28 cellular contexts compared by ENCODE assay signal in genomic region chr22:20621162-20621561, GRCh38.
"Had no signal": no experiment of that assay in that cellular context is flagged by ENCODE, and none has a peak within 500 bp of the region (broad histone marks: within the 10 kb centered on the region; RNA-seq: fewer than 3 reads in every experiment).

No MANE protein-coding gene starts in this region.

- FAIRE-seq: colon, endometrium, endothelial cell of umbilical vein, frontal cortex had no signal

- H3K4me3 ChIP-seq: colonic mucosa, coronary artery, dorsolateral prefrontal cortex, esophagus muscularis mucosa, esophagus squamous epithelium, gastrocnemius medialis, gastroesophageal sphincter, heart left ventricle, heart right ventricle had no signal

- H3K9me3 ChIP-seq: colonic mucosa, esophagus muscularis mucosa, esophagus squamous epithelium, gastrocnemius medialis, gastroesophageal sphincter, heart left ventricle, heart right ventricle had no signal

- DNase-seq: colonic mucosa; cortex of kidney; dermis blood vessel endothelial cell; dorsolateral prefrontal cortex; effector CD4-positive, alpha-beta T cell; effector CD8-positive, alpha-beta T cell; effector memory CD4-positive, alpha-beta T cell; effector memory CD8-positive, alpha-beta T cell; endodermal cell; erythroblast; esophagus squamous epithelium; foreskin fibroblast; foreskin keratinocyte; foreskin melanocyte; gastrocnemius medialis; glutamatergic neuron; head of caudate nucleus; heart left ventricle; heart right ventricle had no signal

- ATAC-seq: effector memory CD8-positive, alpha-beta T cell; esophagus mucosa; foreskin keratinocyte; gastrocnemius medialis; gastroesophageal sphincter; heart left ventricle; heart right ventricle had no signal

- H3K27me3 ChIP-seq: colonic mucosa, dorsolateral prefrontal cortex, esophagus muscularis mucosa, esophagus squamous epithelium, gastrocnemius medialis, gastroesophageal sphincter, heart left ventricle, heart right ventricle had no signal

- H3K36me3 ChIP-seq: colonic mucosa, esophagus muscularis mucosa, esophagus squamous epithelium, gastrocnemius medialis, gastroesophageal sphincter, heart left ventricle, heart right ventricle had no signal

- H3K4me1 ChIP-seq: colonic mucosa, esophagus muscularis mucosa, foreskin keratinocyte, gastrocnemius medialis, gastroesophageal sphincter, heart left ventricle, heart right ventricle had no signal

- H3K27ac ChIP-seq: colonic mucosa, coronary artery, dorsolateral prefrontal cortex, epithelial cell of prostate, esophagus muscularis mucosa, esophagus squamous epithelium, foreskin keratinocyte, gastrocnemius medialis, gastroesophageal sphincter, heart left ventricle, heart right ventricle had no signal
